2 cellular contexts compared by ENCODE assay signal in the genomic region with DNA sequence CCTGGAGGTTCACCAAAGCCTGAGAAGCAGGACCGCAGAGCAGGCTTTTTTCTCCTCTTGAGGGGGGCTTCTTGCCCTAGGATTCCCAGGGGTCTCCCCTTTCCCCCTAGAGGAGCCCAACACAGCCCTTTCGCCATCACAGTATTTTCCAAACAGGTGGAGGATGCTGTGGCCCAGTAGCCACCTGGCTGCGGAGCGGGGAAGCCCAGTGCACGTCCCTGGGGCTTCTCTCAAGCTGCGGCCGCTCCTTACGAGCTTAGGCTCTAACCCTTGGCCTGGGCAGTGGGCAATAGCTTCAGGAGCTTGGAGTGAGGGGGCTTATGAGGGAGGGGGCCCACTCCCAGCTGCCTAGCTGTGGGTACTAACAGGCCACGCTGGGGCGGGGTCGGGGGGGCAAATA.
TF ChIP-seq lines count a peak whose summit lies in the region.

No MANE protein-coding gene starts in this region.

TF ChIP-seq in HepG2, 621 proteins besides CTCF, POLR2A, EP300 and RAD21:
- TF ChIP-seq NFIB (CRISPR knock-in tag; IDR thresholded peaks at IDR 0.05; ENCODE audit: borderline replicate concordance) (no peak), SRSF9 (IDR thresholded peaks at IDR 0.05; ENCODE audit: borderline replicate concordance, insufficient read depth, low read depth, low read length, poor library complexity, severe bottlenecking) (no peak), SMAD1 (CRISPR knock-in tag; IDR thresholded peaks at IDR 0.05; ENCODE audit: borderline replicate concordance, low read depth) (no peak), AKAP8 (CRISPR knock-in tag; IDR thresholded peaks at IDR 0.05) (no peak), ZNF737 (CRISPR knock-in tag; IDR thresholded peaks at IDR 0.05; ENCODE audit: borderline replicate concordance) (no peak), HMGA1 (CRISPR knock-in tag; conservative IDR thresholded peaks at IDR 0.05) (no peak)
- TF ChIP-seq, protein P1, sequence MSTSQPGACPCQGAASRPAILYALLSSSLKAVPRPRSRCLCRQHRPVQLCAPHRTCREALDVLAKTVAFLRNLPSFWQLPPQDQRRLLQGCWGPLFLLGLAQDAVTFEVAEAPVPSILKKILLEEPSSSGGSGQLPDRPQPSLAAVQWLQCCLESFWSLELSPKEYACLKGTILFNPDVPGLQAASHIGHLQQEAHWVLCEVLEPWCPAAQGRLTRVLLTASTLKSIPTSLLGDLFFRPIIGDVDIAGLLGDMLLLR (CRISPR knock-in tag; IDR thresholded peaks at IDR 0.05) = no peak
- TF ChIP-seq, protein P2, sequence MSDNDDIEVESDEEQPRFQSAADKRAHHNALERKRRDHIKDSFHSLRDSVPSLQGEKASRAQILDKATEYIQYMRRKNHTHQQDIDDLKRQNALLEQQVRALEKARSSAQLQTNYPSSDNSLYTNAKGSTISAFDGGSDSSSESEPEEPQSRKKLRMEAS (IDR thresholded peaks at IDR 0.05) = no peak
- TF ChIP-seq, protein P3, sequence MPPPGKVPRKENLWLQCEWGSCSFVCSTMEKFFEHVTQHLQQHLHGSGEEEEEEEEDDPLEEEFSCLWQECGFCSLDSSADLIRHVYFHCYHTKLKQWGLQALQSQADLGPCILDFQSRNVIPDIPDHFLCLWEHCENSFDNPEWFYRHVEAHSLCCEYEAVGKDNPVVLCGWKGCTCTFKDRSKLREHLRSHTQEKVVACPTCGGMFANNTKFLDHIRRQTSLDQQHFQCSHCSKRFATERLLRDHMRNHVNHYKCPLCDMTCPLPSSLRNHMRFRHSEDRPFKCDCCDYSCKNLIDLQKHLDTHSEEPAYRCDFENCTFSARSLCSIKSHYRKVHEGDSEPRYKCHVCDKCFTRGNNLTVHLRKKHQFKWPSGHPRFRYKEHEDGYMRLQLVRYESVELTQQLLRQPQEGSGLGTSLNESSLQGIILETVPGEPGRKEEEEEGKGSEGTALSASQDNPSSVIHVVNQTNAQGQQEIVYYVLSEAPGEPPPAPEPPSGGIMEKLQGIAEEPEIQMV (CRISPR knock-in tag; IDR thresholded peaks at IDR 0.05; ENCODE audit: low read depth) = no peak

TF ChIP-seq in endothelial cell of umbilical vein, 7 proteins besides CTCF, POLR2A, EP300 and RAD21:
- TF ChIP-seq, protein P2 (IDR thresholded peaks at IDR 0.05; ENCODE audit: insufficient read depth, insufficient read length) = no peak
- no peak for TF ChIP-seq FOS (IDR thresholded peaks at IDR 0.05; ENCODE audit: borderline replicate concordance, insufficient read depth, low read length)
- TF ChIP-seq GATA2 (IDR thresholded peaks at IDR 0.05; ENCODE audit: insufficient read depth, insufficient read length, low read depth, low read length) = no peak
- TF ChIP-seq JUN (IDR thresholded peaks at IDR 0.05; ENCODE audit: borderline replicate concordance, insufficient read depth, insufficient read length, low read depth) = no peak
- TF ChIP-seq MYC (IDR thresholded peaks at IDR 0.05; ENCODE audit: low read depth, low read length) = no peak
- no peak for TF ChIP-seq POLR2AphosphoS5 (IDR thresholded peaks at IDR 0.05; ENCODE audit: insufficient read depth, low read depth, low read length)
- TF ChIP-seq EZH2 (IDR thresholded peaks at IDR 0.05; ENCODE audit: borderline replicate concordance, low read depth, low read length, severe bottlenecking) = no peak
